ENCODE assay signal across 7 cellular contexts in genomic region chr4:67558493-67558892, GRCh38.
DNase-seq lines count a peak whose midpoint lies in the region; ATAC-seq and TF ChIP-seq lines count a peak whose summit lies in the region.

Gene STAP1, plus strand, starts transcription at chr4:67558727. Its CDS starts 83 bp downstream, at chr4:67558810.

- POLR2A ChIA-PET in RWPE1 (lab: Yijun Ruan, JAX; ENCODE audit: low non-redundant PET): no interaction called here

- H3K36me3 Mint-ChIP-seq in memory B cell: peaks cover 20% of the 10 kb centered on the region

- in situ Hi-C loops in ACHN (cut with HindIII; ENCODE audit: low pct_ligation_motif_present, low pct_unique_long_range_greater_than_20kb, low sequenced_read_pairs): no loop called here

- peaks cover 33% of the 10 kb centered on the region for H3K4me1 Mint-ChIP-seq in memory B cell

- peak within 1 kb of the TSS; percentile 94 for H3K27ac Mint-ChIP-seq in memory B cell

- CTCF ChIA-PET in RWPE1 (lab: Yijun Ruan, JAX): no interaction called here

- ATAC-seq in GM18861 (IDR thresholded peaks at IDR 0.05; ENCODE audit: unreplicated experiment) (peak; percentile 42), GM21737 (IDR thresholded peaks at IDR 0.05; ENCODE audit: unreplicated experiment) (peak; percentile 60), memory B cell (ENCODE audit: low read depth) (peak; percentile 93)

- no peak for TF ChIP-seq CTCF in RWPE1 (conservative IDR thresholded peaks at IDR 0.05; ENCODE audit: low read depth)

- no peaks in the 10 kb centered on the region for H3K27me3 Mint-ChIP-seq in memory B cell

- H3K4me3 Mint-ChIP-seq in memory B cell: peak within 1 kb of the TSS; percentile 93

- H3K27ac ChIP-seq in RWPE1: no peak within 1 kb of the TSS

- H3K9me3 Mint-ChIP-seq in memory B cell: no peaks in the 10 kb centered on the region

- DNase-seq in NOMO-1 (lab: John Stamatoyannopoulos, UW; ENCODE audit: unreplicated experiment in 2 of 2): peak; percentile 65 to 82
- DNase-seq in memory B cell (ENCODE audit: low spot score in 2 of 2): peak in 1 of 2 donors; percentile 65
- no peak for DNase-seq in ACHN
- DNase-seq in OCI-M2 (lab: John Stamatoyannopoulos, UW; ENCODE audit: unreplicated experiment): no peak
- DNase-seq in RWPE1 (ENCODE audit: low spot score): no peak

Comparison
In these comparisons a context has a peak if more than half of its experiments do, and no peak if none do; other contexts are left out.
1. ATAC-seq: peak in every context shown above with its lines; median percentile 93 in memory B cell; 60 in GM21737; 42 in GM18861.
2. DNase-seq: peak in NOMO-1 (2 of 2); none in ACHN (single experiment), OCI-M2 (single experiment) and RWPE1 (single experiment).